In the genomic region with DNA sequence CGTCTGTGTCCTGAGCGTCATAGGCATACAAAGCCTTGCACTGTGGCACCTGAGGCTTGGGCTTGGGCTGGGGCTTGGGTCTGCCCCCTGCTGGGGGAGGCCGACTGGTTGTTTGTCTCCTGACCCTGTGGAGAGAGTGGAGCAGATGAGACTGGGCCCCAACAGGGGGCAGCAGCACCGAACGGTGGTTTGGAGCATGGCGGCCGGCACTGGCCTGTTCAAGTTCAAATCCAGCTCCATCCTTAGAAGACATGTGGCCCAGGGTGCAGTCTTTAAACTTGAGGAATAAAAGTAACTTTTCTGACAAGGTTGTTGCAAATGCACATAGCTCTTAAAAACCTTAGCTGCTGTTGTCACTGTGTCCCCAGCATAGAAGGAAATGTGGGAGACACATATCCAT, we compare ENCODE assay signal across 8 cellular contexts. TPM values are rescaled to one million over a fixed set of nuclear protein-coding genes. Genes with fewer than 3 reads are reported as not detected.
DNase-seq lines count a peak whose midpoint lies in the region; ATAC-seq, FAIRE-seq and TF ChIP-seq lines count a peak whose summit lies in the region.

No MANE protein-coding gene starts in this region.

- 65 to 81% (median 74%) methylated on average over 6 to 7 of the region's 7 CpGs for WGBS in heart left ventricle, 4 donors

- no peak for FAIRE-seq in RCC 7860 (lab: Jason Lieb, UNC)

- peaks cover 26% of the 10 kb centered on the region for H3K4me1 Mint-ChIP-seq in activated T-helper 2 cell treated with anti-CD3 and anti-CD28 coated beads, Interferon-gamma antibody, Interleukin-2, Interleukin-4, amounts not matched to agents 10 μg/mL and 5 μg/mL and 100 μg/mL, durations not matched to agents 14 hours and 24 hours and 36 hours (ENCODE audit: low read depth)

- TF ChIP-seq CTCF in HFF-Myc (IDR thresholded peaks at IDR 0.05; ENCODE audit: low read depth, low read length, missing control alignments): peak; percentile 87
- TF ChIP-seq CTCF in heart left ventricle (IDR thresholded peaks at IDR 0.05): peak in 10 of 12 donors; percentile 14 to 54 (median 40)

- ATAC-seq in heart left ventricle: peak in 3 of 4 donors; percentile 54 to 64 (median 55)
- ATAC-seq in GM21423 (IDR thresholded peaks at IDR 0.05; ENCODE audit: unreplicated experiment): no peak

- peaks cover 0 to 74% (median 50%) of the 10 kb centered on the region in 9 donors for H3K36me3 ChIP-seq in heart left ventricle

- no peak overlapping the region for H3K4me3 Mint-ChIP-seq in activated T-helper 2 cell treated with anti-CD3 and anti-CD28 coated beads, Interferon-gamma antibody, Interleukin-2, Interleukin-4, amounts not matched to agents 10 μg/mL and 5 μg/mL and 100 μg/mL, durations not matched to agents 14 hours and 24 hours and 36 hours (ENCODE audit: low read depth)

- H3K4me1 ChIP-seq in heart left ventricle: peaks cover 0 to 9% (median 0%) of the 10 kb centered on the region in 12 donors

- TF ChIP-seq POLR2A in heart left ventricle (IDR thresholded peaks at IDR 0.05): no peak

- H3K9me3 Mint-ChIP-seq in activated T-helper 2 cell treated with anti-CD3 and anti-CD28 coated beads, Interferon-gamma antibody, Interleukin-2, Interleukin-4, amounts not matched to agents 10 μg/mL and 5 μg/mL and 100 μg/mL, durations not matched to agents 14 hours and 24 hours and 36 hours: no peaks in the 10 kb centered on the region

- no peaks in the 10 kb centered on the region for H3K9me3 ChIP-seq in heart left ventricle

- intact Hi-C loops in activated T-helper 2 cell treated with anti-CD3 and anti-CD28 coated beads, Interferon-gamma antibody, Interleukin-2, Interleukin-4, amounts not matched to agents 10 μg/mL and 5 μg/mL and 100 μg/mL, durations not matched to agents 14 hours and 24 hours and 36 hours (cut with micrococcal nuclease): loop anchor here (10.0 kb wide), 1 partner anchor 153 kb away; the partner anchor contains the start of gene RNF111
- intact Hi-C loops in heart left ventricle (cut with DNase I): no loop called here

- no peak overlapping the region for H3K27ac ChIP-seq in heart left ventricle

- peaks cover 69% of the 10 kb centered on the region for H3K36me3 Mint-ChIP-seq in activated T-helper 2 cell treated with anti-CD3 and anti-CD28 coated beads, Interferon-gamma antibody, Interleukin-2, Interleukin-4, amounts not matched to agents 10 μg/mL and 5 μg/mL and 100 μg/mL, durations not matched to agents 14 hours and 24 hours and 36 hours (ENCODE audit: low read depth)

- peak overlapping the region; percentile 75 for H3K27ac Mint-ChIP-seq in activated T-helper 2 cell treated with anti-CD3 and anti-CD28 coated beads, Interferon-gamma antibody, Interleukin-2, Interleukin-4, amounts not matched to agents 10 μg/mL and 5 μg/mL and 100 μg/mL, durations not matched to agents 14 hours and 24 hours and 36 hours

- no peak overlapping the region for H3K4me3 ChIP-seq in HFF-Myc (replicated peaks; ENCODE audit: low read depth, low read length)
- no peak overlapping the region for H3K4me3 ChIP-seq in heart left ventricle

- H3K27me3 ChIP-seq in heart left ventricle: no peaks in the 10 kb centered on the region

- in situ Hi-C loops in G401 (cut with HindIII; ENCODE audit: low sequenced_read_pairs): no loop called here

- DNase-seq in G401 (ENCODE audit: low spot score): peak; percentile 9
- DNase-seq in HFF-Myc (ENCODE audit: extremely low read depth, low read depth): no peak
- DNase-seq in RCC 7860 (ENCODE audit: low spot score): peak; percentile 11
- DNase-seq in activated T-helper 2 cell treated with anti-CD3 and anti-CD28 coated beads, Interferon-gamma antibody, Interleukin-2, Interleukin-4, amounts not matched to agents 10 μg/mL and 5 μg/mL and 100 μg/mL, durations not matched to agents 14 hours and 24 hours and 36 hours (ENCODE audit: low spot score): peak; percentile 48
- peak in 1 of 5 donors; percentile 36 for DNase-seq in heart left ventricle
- peak; percentile 36 to 42 for DNase-seq in stimulated activated CD4-positive, alpha-beta T cell treated with anti-CD3 and anti-CD28 coated beads, Interleukin-15, amount 100 ng/mL, for 48 hours (ENCODE audit: low read depth in 2 of 2)
- DNase-seq in NCI-H128 (lab: John Stamatoyannopoulos, UW; ENCODE audit: unreplicated experiment): no peak

- H3K27me3 Mint-ChIP-seq in activated T-helper 2 cell treated with anti-CD3 and anti-CD28 coated beads, Interferon-gamma antibody, Interleukin-2, Interleukin-4, amounts not matched to agents 10 μg/mL and 5 μg/mL and 100 μg/mL, durations not matched to agents 14 hours and 24 hours and 36 hours (ENCODE audit: low read depth): no peaks in the 10 kb centered on the region

RNA-seq across cellular contexts. Expression of gene CCNB2, which starts 33.3 kb away (rescaled TPM):
- 95.2 and 97.3 TPM in 2 replicates for total RNA-seq in G401 (2014; rRNA removed; shearing (Covaris generic))
- total RNA-seq in activated T-helper 2 cell treated with anti-CD3 and anti-CD28 coated beads, Interferon-gamma antibody, Interleukin-2, Interleukin-4, amounts not matched to agents 10 μg/mL and 5 μg/mL and 100 μg/mL, durations not matched to agents 14 hours and 24 hours and 36 hours: 57.5 and 59.2 TPM in 2 replicates
- 1 to 10 TPM in 2 of 9 donors, under 1 TPM in 5, not detected in 2; 0.25 to 6.3 (median 0.66) TPM for total RNA-seq in heart left ventricle
- polyA plus RNA-seq in heart left ventricle: under 1 TPM in 1 of 2 donors, not detected in 1; 0.18 TPM

Comparison
In these comparisons a context has a peak if more than half of its experiments do, and no peak if none do; other contexts are left out.
1. DNase-seq: peak in G401 (single experiment), RCC 7860 (single experiment), activated T-helper 2 cell treated with anti-CD3 and anti-CD28 coated beads, Interferon-gamma antibody, Interleukin-2, Interleukin-4, amounts not matched to agents 10 μg/mL and 5 μg/mL and 100 μg/mL, durations not matched to agents 14 hours and 24 hours and 36 hours (single experiment) and stimulated activated CD4-positive, alpha-beta T cell treated with anti-CD3 and anti-CD28 coated beads, Interleukin-15, amount 100 ng/mL, for 48 hours (2 of 2); none in HFF-Myc (single experiment) and NCI-H128 (single experiment).